ENCODE assay signal across 26 cellular contexts in genomic region chr9:23698161-23698560, GRCh38.
"Had no signal": no experiment of that assay in that cellular context is flagged by ENCODE, and none has a peak within 500 bp of the region (broad histone marks: within the 10 kb centered on the region; RNA-seq: fewer than 3 reads in every experiment).

No MANE protein-coding gene starts in this region.

- H2AFZ ChIP-seq: hepatocyte had no signal

- H3K4me2 ChIP-seq: hepatocyte had no signal

- H3K27me3 Mint-ChIP-seq: dendritic cell treated with granulocyte-macrophage colony-stimulating factor and Interleukin-4, amounts not matched to agents 40 ng/mL and 50 ng/mL, for 4 days; effector memory CD8-positive, alpha-beta T cell had no signal

- H3K4me3 Mint-ChIP-seq: dendritic cell treated with granulocyte-macrophage colony-stimulating factor and Interleukin-4, amounts not matched to agents 40 ng/mL and 50 ng/mL, for 4 days; effector memory CD8-positive, alpha-beta T cell; endodermal cell had no signal

- H3K27ac Mint-ChIP-seq: dendritic cell treated with granulocyte-macrophage colony-stimulating factor and Interleukin-4, amounts not matched to agents 40 ng/mL and 50 ng/mL, for 4 days; effector memory CD8-positive, alpha-beta T cell; endodermal cell had no signal

- ATAC-seq: effector memory CD8-positive, alpha-beta T cell; esophagus mucosa; foreskin keratinocyte; gastrocnemius medialis; gastroesophageal sphincter; heart left ventricle; heart right ventricle had no signal

- H3K36me3 ChIP-seq: colonic mucosa, esophagus muscularis mucosa, esophagus squamous epithelium, gastrocnemius medialis, gastroesophageal sphincter, heart left ventricle, heart right ventricle had no signal

- H3K27ac ChIP-seq: colonic mucosa, coronary artery, dorsolateral prefrontal cortex, epithelial cell of prostate, esophagus muscularis mucosa, esophagus squamous epithelium, foreskin keratinocyte, gastrocnemius medialis, gastroesophageal sphincter, heart left ventricle, heart right ventricle, hepatocyte had no signal

- H3K9me3 Mint-ChIP-seq: endodermal cell had no signal

- DNase-seq: colonic mucosa; cortex of kidney; dermis blood vessel endothelial cell; dorsolateral prefrontal cortex; effector CD4-positive, alpha-beta T cell; effector CD8-positive, alpha-beta T cell; effector memory CD4-positive, alpha-beta T cell; effector memory CD8-positive, alpha-beta T cell; endodermal cell; erythroblast; esophagus squamous epithelium; foreskin fibroblast; foreskin keratinocyte; foreskin melanocyte; gastrocnemius medialis; glutamatergic neuron; head of caudate nucleus; heart left ventricle; heart right ventricle had no signal

- H3K4me3 ChIP-seq: colonic mucosa, coronary artery, dorsolateral prefrontal cortex, esophagus muscularis mucosa, esophagus squamous epithelium, gastrocnemius medialis, gastroesophageal sphincter, heart left ventricle, heart right ventricle, hepatocyte had no signal

- H3K4me1 ChIP-seq: colonic mucosa, esophagus muscularis mucosa, esophagus squamous epithelium, gastrocnemius medialis, gastroesophageal sphincter, heart left ventricle, heart right ventricle had no signal

- H3K79me2 ChIP-seq: hepatocyte had no signal

- H3K27me3 ChIP-seq: colonic mucosa, dorsolateral prefrontal cortex, esophagus muscularis mucosa, esophagus squamous epithelium, foreskin keratinocyte, gastrocnemius medialis, gastroesophageal sphincter, heart left ventricle, heart right ventricle, hepatocyte had no signal

- H3K9me3 ChIP-seq: colonic mucosa, esophagus muscularis mucosa, esophagus squamous epithelium, gastrocnemius medialis, gastroesophageal sphincter, heart left ventricle, heart right ventricle had no signal
